In the genomic region with DNA sequence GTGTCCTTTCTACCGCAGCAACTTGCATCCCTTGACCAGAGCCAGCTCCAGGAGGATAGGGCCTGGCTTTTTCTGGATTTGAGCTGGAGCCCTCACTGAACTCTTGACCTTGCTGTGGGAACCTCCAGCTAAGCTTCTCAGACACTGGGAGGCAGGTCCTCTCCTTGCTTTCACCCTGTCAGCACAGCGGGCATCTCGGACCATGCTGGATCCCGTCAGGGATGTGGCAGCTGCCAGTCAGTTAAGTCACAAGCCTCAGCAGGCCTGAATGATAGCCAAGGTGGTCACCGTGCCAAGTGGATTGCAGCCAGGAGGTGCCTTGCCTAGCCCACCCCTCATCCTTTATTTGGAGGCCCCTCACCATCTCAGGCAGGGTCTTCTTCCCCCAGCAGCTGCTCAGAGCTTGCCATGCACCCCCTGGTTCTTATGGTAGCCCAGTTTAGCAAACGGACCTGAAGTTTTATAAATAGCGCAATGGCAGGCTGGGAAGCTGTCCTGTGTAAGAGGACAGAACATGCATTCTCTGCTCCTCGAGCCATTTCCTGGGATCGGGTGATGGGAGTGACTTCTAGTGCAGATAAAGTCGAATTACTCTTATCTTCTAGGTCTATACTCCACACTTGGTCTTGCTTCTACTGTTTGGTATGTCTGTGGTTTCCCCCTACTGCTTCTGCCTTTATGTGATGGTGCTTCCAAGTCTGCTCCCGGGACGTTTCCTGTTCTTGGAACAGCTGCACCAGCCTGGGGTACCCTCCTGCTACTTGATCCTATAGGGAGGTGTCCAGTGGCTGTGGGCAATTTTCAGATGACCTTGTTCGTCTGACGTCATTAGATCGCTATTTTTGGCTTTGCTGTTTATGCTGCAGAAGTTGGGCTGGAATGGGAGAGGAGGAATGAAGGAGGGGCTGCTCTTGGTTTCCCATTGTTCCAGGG, we compare ENCODE assay signal across 2 cellular contexts.
A peak's percentile ranks its signal among the peaks of the same experiment; 100 is the strongest.
TF ChIP-seq lines count a peak whose summit lies in the region.

No MANE protein-coding gene starts in this region.

TF ChIP-seq in HEK293, 187 proteins besides CTCF, POLR2A, EP300 and RAD21:
- TF ChIP-seq WT1 (tag by site-specific recombination; IDR thresholded peaks at IDR 0.05) (peak; percentile 72), ZNF560 (tag by site-specific recombination; IDR thresholded peaks at IDR 0.05; ENCODE audit: borderline replicate concordance) (no peak), ZNF660 (tag by site-specific recombination; IDR thresholded peaks at IDR 0.05) (no peak), ZNF843 (tag by site-specific recombination; IDR thresholded peaks at IDR 0.05) (no peak), GLIS1 (tag by site-specific recombination; IDR thresholded peaks at IDR 0.05) (peak; percentile 22; the same call in 1 of the 2 replicates), ZNF629 (tag by site-specific recombination; IDR thresholded peaks at IDR 0.05) (peak; percentile 68), ZBTB21 (tag by site-specific recombination; IDR thresholded peaks at IDR 0.05) (0 out of 2 replicates have a peak, but pooled peaks have one; percentile 36), ZNF112 (tag by site-specific recombination; IDR thresholded peaks at IDR 0.05) (no peak), ZNF785 (tag by site-specific recombination; IDR thresholded peaks at IDR 0.05) (no peak), ZFHX2 (tag by site-specific recombination; conservative IDR thresholded peaks at IDR 0.05) (no peak), OSR2 (tag by site-specific recombination; IDR thresholded peaks at IDR 0.05) (peak; percentile 37), ZNF433 (tag by site-specific recombination; IDR thresholded peaks at IDR 0.05; ENCODE audit: low read depth) (no peak), ZNF350 (tag by site-specific recombination; IDR thresholded peaks at IDR 0.05) (no peak), ZNF426 (tag by site-specific recombination; IDR thresholded peaks at IDR 0.05) (no peak), ZIC2 (tag by site-specific recombination; IDR thresholded peaks at IDR 0.05) (peak; percentile 72), ZNF341 (tag by site-specific recombination; IDR thresholded peaks at IDR 0.05; ENCODE audit: low read depth) (peak; percentile 64), ZNF658 (tag by site-specific recombination; IDR thresholded peaks at IDR 0.05) (no peak), ZNF138 (tag by site-specific recombination; IDR thresholded peaks at IDR 0.05; ENCODE audit: borderline replicate concordance) (no peak), ZNF600 (tag by site-specific recombination; IDR thresholded peaks at IDR 0.05) (peak; percentile 70), ZNF324 (tag by site-specific recombination; IDR thresholded peaks at IDR 0.05) (no peak)
- TF ChIP-seq, protein P1, sequence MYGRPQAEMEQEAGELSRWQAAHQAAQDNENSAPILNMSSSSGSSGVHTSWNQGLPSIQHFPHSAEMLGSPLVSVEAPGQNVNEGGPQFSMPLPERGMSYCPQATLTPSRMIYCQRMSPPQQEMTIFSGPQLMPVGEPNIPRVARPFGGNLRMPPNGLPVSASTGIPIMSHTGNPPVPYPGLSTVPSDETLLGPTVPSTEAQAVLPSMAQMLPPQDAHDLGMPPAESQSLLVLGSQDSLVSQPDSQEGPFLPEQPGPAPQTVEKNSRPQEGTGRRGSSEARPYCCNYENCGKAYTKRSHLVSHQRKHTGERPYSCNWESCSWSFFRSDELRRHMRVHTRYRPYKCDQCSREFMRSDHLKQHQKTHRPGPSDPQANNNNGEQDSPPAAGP (tag by site-specific recombination; IDR thresholded peaks at IDR 0.05): peak; percentile 84
- TF ChIP-seq, protein P2, sequence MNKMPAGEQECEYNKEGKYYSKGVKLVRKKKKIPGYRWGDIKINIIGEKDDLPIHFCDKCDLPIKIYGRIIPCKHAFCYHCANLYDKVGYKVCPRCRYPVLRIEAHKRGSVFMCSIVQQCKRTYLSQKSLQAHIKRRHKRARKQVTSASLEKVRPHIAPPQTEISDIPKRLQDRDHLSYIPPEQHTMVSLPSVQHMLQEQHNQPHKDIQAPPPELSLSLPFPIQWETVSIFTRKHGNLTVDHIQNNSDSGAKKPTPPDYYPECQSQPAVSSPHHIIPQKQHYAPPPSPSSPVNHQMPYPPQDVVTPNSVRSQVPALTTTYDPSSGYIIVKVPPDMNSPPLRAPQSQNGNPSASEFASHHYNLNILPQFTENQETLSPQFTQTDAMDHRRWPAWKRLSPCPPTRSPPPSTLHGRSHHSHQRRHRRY (tag by site-specific recombination; IDR thresholded peaks at IDR 0.05): no peak
- TF ChIP-seq, protein P3, sequence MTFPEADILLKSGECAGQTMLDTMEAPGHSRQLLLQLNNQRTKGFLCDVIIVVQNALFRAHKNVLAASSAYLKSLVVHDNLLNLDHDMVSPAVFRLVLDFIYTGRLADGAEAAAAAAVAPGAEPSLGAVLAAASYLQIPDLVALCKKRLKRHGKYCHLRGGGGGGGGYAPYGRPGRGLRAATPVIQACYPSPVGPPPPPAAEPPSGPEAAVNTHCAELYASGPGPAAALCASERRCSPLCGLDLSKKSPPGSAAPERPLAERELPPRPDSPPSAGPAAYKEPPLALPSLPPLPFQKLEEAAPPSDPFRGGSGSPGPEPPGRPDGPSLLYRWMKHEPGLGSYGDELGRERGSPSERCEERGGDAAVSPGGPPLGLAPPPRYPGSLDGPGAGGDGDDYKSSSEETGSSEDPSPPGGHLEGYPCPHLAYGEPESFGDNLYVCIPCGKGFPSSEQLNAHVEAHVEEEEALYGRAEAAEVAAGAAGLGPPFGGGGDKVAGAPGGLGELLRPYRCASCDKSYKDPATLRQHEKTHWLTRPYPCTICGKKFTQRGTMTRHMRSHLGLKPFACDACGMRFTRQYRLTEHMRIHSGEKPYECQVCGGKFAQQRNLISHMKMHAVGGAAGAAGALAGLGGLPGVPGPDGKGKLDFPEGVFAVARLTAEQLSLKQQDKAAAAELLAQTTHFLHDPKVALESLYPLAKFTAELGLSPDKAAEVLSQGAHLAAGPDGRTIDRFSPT (tag by site-specific recombination; IDR thresholded peaks at IDR 0.05): 0 out of 2 replicates have a peak, but pooled peaks have one; percentile 49
- TF ChIP-seq, protein P4, sequence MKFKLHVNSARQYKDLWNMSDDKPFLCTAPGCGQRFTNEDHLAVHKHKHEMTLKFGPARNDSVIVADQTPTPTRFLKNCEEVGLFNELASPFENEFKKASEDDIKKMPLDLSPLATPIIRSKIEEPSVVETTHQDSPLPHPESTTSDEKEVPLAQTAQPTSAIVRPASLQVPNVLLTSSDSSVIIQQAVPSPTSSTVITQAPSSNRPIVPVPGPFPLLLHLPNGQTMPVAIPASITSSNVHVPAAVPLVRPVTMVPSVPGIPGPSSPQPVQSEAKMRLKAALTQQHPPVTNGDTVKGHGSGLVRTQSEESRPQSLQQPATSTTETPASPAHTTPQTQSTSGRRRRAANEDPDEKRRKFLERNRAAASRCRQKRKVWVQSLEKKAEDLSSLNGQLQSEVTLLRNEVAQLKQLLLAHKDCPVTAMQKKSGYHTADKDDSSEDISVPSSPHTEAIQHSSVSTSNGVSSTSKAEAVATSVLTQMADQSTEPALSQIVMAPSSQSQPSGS (tag by site-specific recombination; IDR thresholded peaks at IDR 0.05; ENCODE audit: low read depth): peak; percentile 90

TF ChIP-seq in SK-N-SH, 30 proteins besides CTCF, POLR2A, EP300 and RAD21:
- no peak for TF ChIP-seq GABPA (IDR thresholded peaks at IDR 0.05; ENCODE audit: low read depth)
- peak; percentile 9; the same call in 1 of the 2 replicates for TF ChIP-seq TCF12 (IDR thresholded peaks at IDR 0.05)
TF ChIP-seq in SK-N-SH: peak in this region for 1.
